Comparison of ENCODE assay signal across 1 cellular context in the genomic region with DNA sequence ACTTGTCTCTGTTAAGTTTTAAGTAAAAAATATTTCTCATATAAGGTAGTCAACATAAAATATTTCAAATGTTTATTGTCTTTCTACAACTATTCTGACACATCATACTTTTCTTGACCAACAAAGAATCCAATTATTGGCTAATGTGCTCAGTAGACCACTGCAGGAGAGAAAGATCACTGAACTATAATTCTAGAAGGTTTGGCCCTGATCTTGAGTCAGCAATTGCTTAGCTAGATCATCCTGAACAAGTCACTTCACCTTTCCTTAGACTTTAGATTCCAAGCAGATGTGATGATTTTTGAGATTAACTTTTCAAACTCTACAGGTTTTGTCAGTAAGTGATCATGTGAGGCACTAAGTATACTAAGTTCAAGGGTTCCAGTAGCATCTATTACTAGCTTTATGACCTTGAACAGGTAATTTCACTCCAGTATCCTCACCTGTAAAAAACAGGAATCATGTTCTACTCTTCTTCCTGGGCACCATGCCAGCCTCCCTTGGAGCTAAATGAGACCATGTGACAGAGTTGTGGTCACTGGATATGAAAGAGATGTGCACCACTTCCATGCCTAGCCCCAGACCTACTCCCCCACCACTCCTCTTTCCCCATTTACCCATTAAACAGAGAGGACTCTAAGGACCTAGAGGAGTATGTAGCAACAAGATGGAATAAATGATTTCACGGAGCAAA.
TF ChIP-seq lines count a peak whose summit lies in the region.

No MANE protein-coding gene starts in this region.

TF ChIP-seq in GM23338, 12 proteins besides CTCF, POLR2A, EP300 and RAD21 (continued from another document):
- no peak for TF ChIP-seq POLR2AphosphoS5 (IDR thresholded peaks at IDR 0.05; ENCODE audit: low read depth)
- no peak for TF ChIP-seq ZNF331 (CRISPR knock-in tag; IDR thresholded peaks at IDR 0.05; ENCODE audit: low read depth)
- no peak for TF ChIP-seq STAT1 (IDR thresholded peaks at IDR 0.05; ENCODE audit: unreplicated experiment)
- no peak for TF ChIP-seq JUNB (IDR thresholded peaks at IDR 0.05; ENCODE audit: unreplicated experiment)
- no peak for TF ChIP-seq NANOG (IDR thresholded peaks at IDR 0.05; ENCODE audit: borderline replicate concordance)
- TF ChIP-seq, protein P1, sequence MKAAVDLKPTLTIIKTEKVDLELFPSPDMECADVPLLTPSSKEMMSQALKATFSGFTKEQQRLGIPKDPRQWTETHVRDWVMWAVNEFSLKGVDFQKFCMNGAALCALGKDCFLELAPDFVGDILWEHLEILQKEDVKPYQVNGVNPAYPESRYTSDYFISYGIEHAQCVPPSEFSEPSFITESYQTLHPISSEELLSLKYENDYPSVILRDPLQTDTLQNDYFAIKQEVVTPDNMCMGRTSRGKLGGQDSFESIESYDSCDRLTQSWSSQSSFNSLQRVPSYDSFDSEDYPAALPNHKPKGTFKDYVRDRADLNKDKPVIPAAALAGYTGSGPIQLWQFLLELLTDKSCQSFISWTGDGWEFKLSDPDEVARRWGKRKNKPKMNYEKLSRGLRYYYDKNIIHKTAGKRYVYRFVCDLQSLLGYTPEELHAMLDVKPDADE (IDR thresholded peaks at IDR 0.05), result no peak
- TF ChIP-seq, protein P2, sequence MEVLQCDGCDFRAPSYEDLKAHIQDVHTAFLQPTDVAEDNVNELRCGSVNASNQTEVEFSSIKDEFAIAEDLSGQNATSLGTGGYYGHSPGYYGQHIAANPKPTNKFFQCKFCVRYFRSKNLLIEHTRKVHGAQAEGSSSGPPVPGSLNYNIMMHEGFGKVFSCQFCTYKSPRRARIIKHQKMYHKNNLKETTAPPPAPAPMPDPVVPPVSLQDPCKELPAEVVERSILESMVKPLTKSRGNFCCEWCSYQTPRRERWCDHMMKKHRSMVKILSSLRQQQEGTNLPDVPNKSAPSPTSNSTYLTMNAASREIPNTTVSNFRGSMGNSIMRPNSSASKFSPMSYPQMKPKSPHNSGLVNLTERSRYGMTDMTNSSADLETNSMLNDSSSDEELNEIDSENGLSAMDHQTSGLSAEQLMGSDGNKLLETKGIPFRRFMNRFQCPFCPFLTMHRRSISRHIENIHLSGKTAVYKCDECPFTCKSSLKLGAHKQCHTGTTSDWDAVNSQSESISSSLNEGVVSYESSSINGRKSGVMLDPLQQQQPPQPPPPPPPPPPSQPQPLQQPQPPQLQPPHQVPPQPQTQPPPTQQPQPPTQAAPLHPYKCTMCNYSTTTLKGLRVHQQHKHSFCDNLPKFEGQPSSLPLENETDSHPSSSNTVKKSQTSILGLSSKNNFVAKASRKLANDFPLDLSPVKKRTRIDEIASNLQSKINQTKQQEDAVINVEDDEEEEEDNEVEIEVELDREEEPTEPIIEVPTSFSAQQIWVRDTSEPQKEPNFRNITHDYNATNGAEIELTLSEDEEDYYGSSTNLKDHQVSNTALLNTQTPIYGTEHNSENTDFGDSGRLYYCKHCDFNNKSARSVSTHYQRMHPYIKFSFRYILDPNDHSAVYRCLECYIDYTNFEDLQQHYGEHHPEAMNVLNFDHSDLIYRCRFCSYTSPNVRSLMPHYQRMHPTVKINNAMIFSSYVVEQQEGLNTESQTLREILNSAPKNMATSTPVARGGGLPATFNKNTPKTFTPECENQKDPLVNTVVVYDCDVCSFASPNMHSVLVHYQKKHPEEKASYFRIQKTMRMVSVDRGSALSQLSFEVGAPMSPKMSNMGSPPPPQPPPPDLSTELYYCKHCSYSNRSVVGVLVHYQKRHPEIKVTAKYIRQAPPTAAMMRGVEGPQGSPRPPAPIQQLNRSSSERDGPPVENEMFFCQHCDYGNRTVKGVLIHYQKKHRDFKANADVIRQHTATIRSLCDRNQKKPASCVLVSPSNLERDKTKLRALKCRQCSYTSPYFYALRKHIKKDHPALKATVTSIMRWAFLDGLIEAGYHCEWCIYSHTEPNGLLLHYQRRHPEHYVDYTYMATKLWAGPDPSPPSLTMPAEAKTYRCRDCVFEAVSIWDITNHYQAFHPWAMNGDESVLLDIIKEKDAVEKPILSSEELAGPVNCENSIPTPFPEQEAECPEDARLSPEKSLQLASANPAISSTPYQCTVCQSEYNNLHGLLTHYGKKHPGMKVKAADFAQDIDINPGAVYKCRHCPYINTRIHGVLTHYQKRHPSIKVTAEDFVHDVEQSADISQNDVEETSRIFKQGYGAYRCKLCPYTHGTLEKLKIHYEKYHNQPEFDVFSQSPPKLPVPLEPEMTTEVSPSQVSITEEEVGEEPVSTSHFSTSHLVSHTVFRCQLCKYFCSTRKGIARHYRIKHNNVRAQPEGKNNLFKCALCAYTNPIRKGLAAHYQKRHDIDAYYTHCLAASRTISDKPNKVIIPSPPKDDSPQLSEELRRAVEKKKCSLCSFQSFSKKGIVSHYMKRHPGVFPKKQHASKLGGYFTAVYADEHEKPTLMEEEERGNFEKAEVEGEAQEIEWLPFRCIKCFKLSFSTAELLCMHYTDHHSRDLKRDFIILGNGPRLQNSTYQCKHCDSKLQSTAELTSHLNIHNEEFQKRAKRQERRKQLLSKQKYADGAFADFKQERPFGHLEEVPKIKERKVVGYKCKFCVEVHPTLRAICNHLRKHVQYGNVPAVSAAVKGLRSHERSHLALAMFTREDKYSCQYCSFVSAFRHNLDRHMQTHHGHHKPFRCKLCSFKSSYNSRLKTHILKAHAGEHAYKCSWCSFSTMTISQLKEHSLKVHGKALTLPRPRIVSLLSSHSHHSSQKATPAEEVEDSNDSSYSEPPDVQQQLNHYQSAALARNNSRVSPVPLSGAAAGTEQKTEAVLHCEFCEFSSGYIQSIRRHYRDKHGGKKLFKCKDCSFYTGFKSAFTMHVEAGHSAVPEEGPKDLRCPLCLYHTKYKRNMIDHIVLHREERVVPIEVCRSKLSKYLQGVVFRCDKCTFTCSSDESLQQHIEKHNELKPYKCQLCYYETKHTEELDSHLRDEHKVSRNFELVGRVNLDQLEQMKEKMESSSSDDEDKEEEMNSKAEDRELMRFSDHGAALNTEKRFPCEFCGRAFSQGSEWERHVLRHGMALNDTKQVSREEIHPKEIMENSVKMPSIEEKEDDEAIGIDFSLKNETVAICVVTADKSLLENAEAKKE (CRISPR knock-in tag; IDR thresholded peaks at IDR 0.05), result no peak
- no peak for TF ChIP-seq EZH2phosphoT487 (IDR thresholded peaks at IDR 0.05; ENCODE audit: unreplicated experiment)
TF ChIP-seq in GM23338: peak in this region for 0.
